2 cellular contexts compared by ENCODE assay signal in genomic region chr1:182316454-182316853, GRCh38.
TF ChIP-seq lines count a peak whose summit lies in the region.

No MANE protein-coding gene starts in this region.

TF ChIP-seq in HEK293, 187 proteins besides CTCF, POLR2A, EP300 and RAD21:
- TF ChIP-seq ZNF513 (tag by site-specific recombination; IDR thresholded peaks at IDR 0.05), result peak; percentile 88; the same call in 1 of the 2 replicates

TF ChIP-seq in K562, 482 proteins besides CTCF, POLR2A, EP300 and RAD21 (continued from another document):
- peak; percentile 98 for TF ChIP-seq ZNF512 (tag; IDR thresholded peaks at IDR 0.05)
- 0 out of 2 replicates have a peak, but pooled peaks have one; percentile 4 for TF ChIP-seq EP400 (IDR thresholded peaks at IDR 0.05)
